In the genomic region with DNA sequence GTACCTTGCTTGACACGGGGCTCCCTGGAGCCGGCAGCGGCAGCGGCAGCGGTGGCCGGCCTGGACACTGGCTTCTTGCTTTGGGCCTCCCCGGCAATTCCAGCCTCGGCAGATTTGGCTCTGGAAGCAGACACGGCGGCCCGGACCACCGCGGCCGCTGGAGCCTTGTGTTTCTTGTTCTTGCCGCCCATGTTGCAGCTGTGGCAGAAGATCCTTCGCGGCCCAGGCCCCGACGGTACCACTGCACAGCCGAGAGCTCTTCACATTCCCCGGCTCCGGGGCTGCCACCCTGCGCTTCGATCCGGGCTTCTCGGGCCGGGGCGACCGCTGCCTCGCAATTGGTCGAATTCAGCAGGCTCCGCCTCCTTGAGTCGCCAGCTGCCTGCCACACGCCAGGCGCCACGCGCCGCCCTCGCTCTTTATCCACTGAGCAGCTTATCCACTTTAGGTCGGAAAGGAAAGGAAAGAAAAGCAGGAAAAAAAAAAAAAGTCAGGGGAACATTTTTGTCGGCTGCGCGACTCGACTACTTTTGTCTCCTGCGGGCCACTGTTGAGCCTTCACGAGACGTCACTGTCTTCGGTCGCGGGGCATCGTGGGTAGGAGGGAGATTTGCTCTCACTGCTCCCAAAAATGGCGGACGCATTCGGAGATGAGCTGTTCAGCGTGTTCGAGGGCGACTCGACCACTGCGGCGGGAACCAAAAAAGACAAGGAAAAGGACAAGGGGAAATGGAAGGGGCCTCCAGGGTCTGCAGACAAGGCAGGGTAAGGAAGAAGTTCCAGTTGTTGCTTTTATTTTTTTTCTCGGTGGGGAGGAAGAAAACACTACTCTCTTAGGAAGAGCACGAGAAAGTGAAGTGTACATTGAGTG, we compare ENCODE assay signal across 8 cellular contexts. TPM values are rescaled to one million over a fixed set of nuclear protein-coding genes. Genes with fewer than 3 reads are reported as not detected.
DNase-seq lines count a peak whose midpoint lies in the region; ATAC-seq and TF ChIP-seq lines count a peak whose summit lies in the region.

Gene DHX29 (minus strand): TSS at position 312 of the 871 bp plus-strand sequence. CDS start 121 bp downstream, at position 191.
Gene MTREX (plus strand): TSS at position 607 of the 871 bp plus-strand sequence. CDS start 25 bp downstream, at position 632.

- H3K36me3 ChIP-seq in uterus: no peaks in the 10 kb centered on the region

- under 1% methylated on average over 62 of the region's 62 CpGs for WGBS in right cardiac atrium

- peak; percentile 88 to 91 for DNase-seq in NCI-H187 (lab: John Stamatoyannopoulos, UW)
- DNase-seq in T-helper 2 cell: peak; percentile 79 to 94 (median 83)
- peak; percentile 60 to 99 (median 92) for DNase-seq in anterior cingulate cortex (lab: John Stamatoyannopoulos, UW)
- DNase-seq in right cardiac atrium: peak; percentile 92 to 97 (median 96)
- DNase-seq in pulmonary artery endothelial cell (ENCODE audit: low read depth, low spot score): peak; percentile 83
- peak; percentile 89 to 91 for DNase-seq in uterus

- peak within 1 kb of the TSS; percentile 91 for H3K27ac ChIP-seq in right cardiac atrium (ENCODE audit: low read length)
- peak within 1 kb of the TSS; percentile 94 for H3K27ac ChIP-seq in uterus

- H3K4me1 ChIP-seq in right cardiac atrium (ENCODE audit: control insufficient read depth, insufficient read depth, low read length) (peaks cover 2% of the 10 kb centered on the region), uterus (peaks cover 0 to 15% of the 10 kb centered on the region in 2 donors)

- intact Hi-C loops in right cardiac atrium (cut with DNase I) (no loop called here), uterus (cut with DNase I; ENCODE audit: low total_unique reads) (no loop called here)

- TF ChIP-seq CTCF in uterus (IDR thresholded peaks at IDR 0.05): peak in 1 of 4 experiments; percentile 21

- ATAC-seq in GM18502 (IDR thresholded peaks at IDR 0.05; ENCODE audit: poor library complexity, unreplicated experiment) (peak; percentile 89), HG02943 (IDR thresholded peaks at IDR 0.05; ENCODE audit: low read depth, unreplicated experiment) (peak; percentile 91), right cardiac atrium (peak; percentile 98)

- H3K9me3 ChIP-seq in right cardiac atrium (ENCODE audit: control insufficient read depth, low read length): no peaks in the 10 kb centered on the region
- no peaks in the 10 kb centered on the region for H3K9me3 ChIP-seq in uterus

- H3K4me3 ChIP-seq in right cardiac atrium (ENCODE audit: low read length) (peak within 1 kb of the TSS; percentile 88), uterus (peak within 1 kb of the TSS; percentile 64 to 78)

- H3K27me3 ChIP-seq in right cardiac atrium (ENCODE audit: control insufficient read depth, insufficient read depth): no peaks in the 10 kb centered on the region
- H3K27me3 ChIP-seq in uterus: no peaks in the 10 kb centered on the region

- TF ChIP-seq POLR2A in uterus (IDR thresholded peaks at IDR 0.05): peak; percentile 36 to 45

RNA-seq across cellular contexts. Expression of gene DHX29, which starts in this region (rescaled TPM):
- 10 to 100 TPM; 19.5 to 21.4 (median 20.5) TPM for total RNA-seq in right cardiac atrium
- 9.1 TPM for polyA plus RNA-seq in right cardiac atrium
- total RNA-seq in pulmonary artery endothelial cell: 30.1 and 45.4 TPM in 2 replicates
- total RNA-seq in uterus: 10 to 100 TPM; 22.0 to 44.4 (median 27.0) TPM

RNA-seq across cellular contexts. Expression of gene MTREX, which starts in this region (rescaled TPM):
- total RNA-seq in right cardiac atrium: 10 to 100 TPM; 54.5 to 65.6 (median 63.1) TPM
- 22.2 TPM for polyA plus RNA-seq in right cardiac atrium
- total RNA-seq in pulmonary artery endothelial cell: 88.4 and 129 TPM in 2 replicates
- total RNA-seq in uterus: 100 to 1,000 TPM in 1 of 4 donors, 10 to 100 TPM in 3; 30.0 to 138 (median 59.2) TPM

Comparison
In these comparisons a context has a peak if more than half of its experiments do, and no peak if none do; other contexts are left out.
1. Peak in every context shown above with its lines: DNase-seq, ATAC-seq, H3K4me3 ChIP-seq and H3K27ac ChIP-seq.